ENCODE assay signal across 8 cellular contexts in the genomic region with DNA sequence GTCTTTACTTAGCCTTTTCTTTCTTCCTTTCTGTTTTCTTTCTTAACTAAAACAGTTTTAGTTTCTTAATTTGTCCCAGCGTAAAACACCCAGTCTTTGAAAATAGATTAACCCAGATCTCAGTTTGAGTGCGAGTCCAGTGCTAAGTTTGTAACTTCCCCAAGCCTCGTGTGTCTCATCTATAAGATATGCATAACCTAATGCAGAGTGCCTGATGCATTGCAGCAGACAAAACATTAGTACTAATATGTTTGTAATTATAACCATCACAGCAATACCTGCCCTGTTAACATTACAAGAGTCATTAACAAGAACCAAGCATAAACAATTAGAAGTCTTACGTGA. TPM values are rescaled to one million over a fixed set of nuclear protein-coding genes. Genes with fewer than 3 reads are reported as not detected.
DNase-seq lines count a peak whose midpoint lies in the region; ATAC-seq lines count a peak whose summit lies in the region.

No MANE protein-coding gene starts in this region.

- H3K4ac ChIP-seq in mesendoderm (ENCODE audit: low read depth, low read length), result no peak overlapping the region

- H2AK5ac ChIP-seq in mesendoderm (ENCODE audit: low read length), result no peak overlapping the region

- peak overlapping the region; percentile 60 for H3K9ac ChIP-seq in mesendoderm (ENCODE audit: low read length)

- H3K27ac Mint-ChIP-seq in activated T-cell treated with anti-CD3 and anti-CD28 coated beads, Interleukin-2, amount 50 U/mL, for 24 hours, result peak overlapping the region; percentile 95
- peak overlapping the region; percentile 99 for H3K27ac Mint-ChIP-seq in central memory CD8-positive, alpha-beta T cell (ENCODE audit: low read depth)

- H3K27ac ChIP-seq in mesendoderm (ENCODE audit: low read depth, low read length), result no peak overlapping the region

- H2BK15ac ChIP-seq in mesendoderm (replicated peaks; ENCODE audit: low read depth), result no peak overlapping the region

- intact Hi-C loops in head of caudate nucleus (cut with DNase I), result loop anchor here (2.0 to 10.0 kb wide), 3 partner anchors 131 to 368 kb away; no protein-coding TSS in a partner anchor

- H4K8ac ChIP-seq in mesendoderm (ENCODE audit: low read depth, low read length), result no peak overlapping the region

- peaks cover 19% of the 10 kb centered on the region for H3K36me3 Mint-ChIP-seq in activated T-cell treated with anti-CD3 and anti-CD28 coated beads, Interleukin-2, amount 50 U/mL, for 24 hours (ENCODE audit: low read depth)
- peaks cover 3% of the 10 kb centered on the region for H3K36me3 Mint-ChIP-seq in central memory CD8-positive, alpha-beta T cell (ENCODE audit: insufficient read depth)

- no peak overlapping the region for H2BK120ac ChIP-seq in mesendoderm (ENCODE audit: low read depth, low read length)

- H3K79me1 ChIP-seq in mesendoderm (ENCODE audit: low read length), result no peaks in the 10 kb centered on the region

- H4K5ac ChIP-seq in mesendoderm (ENCODE audit: low read length), result no peak overlapping the region

- no peaks in the 10 kb centered on the region for H3K36me3 ChIP-seq in mesendoderm (ENCODE audit: control insufficient read depth, insufficient read depth, low read length)

- peaks cover 20% of the 10 kb centered on the region for H3K27me3 Mint-ChIP-seq in activated T-cell treated with anti-CD3 and anti-CD28 coated beads, Interleukin-2, amount 50 U/mL, for 24 hours
- no peaks in the 10 kb centered on the region for H3K27me3 Mint-ChIP-seq in central memory CD8-positive, alpha-beta T cell

- H3K4me1 ChIP-seq in mesendoderm (ENCODE audit: control insufficient read depth, low read depth, low read length), result peaks cover 2% of the 10 kb centered on the region

- H3K4me1 Mint-ChIP-seq in activated T-cell treated with anti-CD3 and anti-CD28 coated beads, Interleukin-2, amount 50 U/mL, for 24 hours (ENCODE audit: low read depth), result peaks cover 47% of the 10 kb centered on the region
- peaks cover 8% of the 10 kb centered on the region for H3K4me1 Mint-ChIP-seq in central memory CD8-positive, alpha-beta T cell

- peak; percentile 12 for ATAC-seq in central memory CD8-positive, alpha-beta T cell (replicated peaks; ENCODE audit: extremely low read depth, poor library complexity, severe bottlenecking)
- ATAC-seq in HG02884 (IDR thresholded peaks at IDR 0.05; ENCODE audit: unreplicated experiment), result no peak

- peak overlapping the region; percentile 81 for H3K56ac ChIP-seq in mesendoderm (ENCODE audit: low read length)

- no peaks in the 10 kb centered on the region for H3K9me3 Mint-ChIP-seq in activated T-cell treated with anti-CD3 and anti-CD28 coated beads, Interleukin-2, amount 50 U/mL, for 24 hours
- H3K9me3 Mint-ChIP-seq in central memory CD8-positive, alpha-beta T cell, result no peaks in the 10 kb centered on the region

- H3K4me3 Mint-ChIP-seq in activated T-cell treated with anti-CD3 and anti-CD28 coated beads, Interleukin-2, amount 50 U/mL, for 24 hours, result peak overlapping the region; percentile 86
- H3K4me3 Mint-ChIP-seq in central memory CD8-positive, alpha-beta T cell, result peak overlapping the region; percentile 96

- H3K18ac ChIP-seq in mesendoderm (ENCODE audit: low read length), result peak overlapping the region; percentile 87

- H3K79me2 ChIP-seq in mesendoderm (ENCODE audit: control insufficient read depth, insufficient read depth, low read length), result no peaks in the 10 kb centered on the region

- no peak overlapping the region for H3K4me3 ChIP-seq in mesendoderm (ENCODE audit: low read length)

- DNase-seq in activated T-cell treated with anti-CD3 and anti-CD28 coated beads, Interleukin-2, amount 50 U/mL, for 24 hours, result no peak
- no peak for DNase-seq in activated T-cell treated with anti-CD3 and anti-CD28 coated beads, Interleukin-2, amount 50 U/mL, for 1 hour
- DNase-seq in NCI-H2227 treated with DMSO at 0.1 percent for 48 hours (lab: John Stamatoyannopoulos, UW), result peak; percentile 77
- no peak for DNase-seq in central memory CD8-positive, alpha-beta T cell (ENCODE audit: low spot score in 2 of 2)
- DNase-seq in mesendoderm, result no peak
- no peak for DNase-seq in germinal center (ENCODE audit: low spot score)
- DNase-seq in head of caudate nucleus, result no peak

- H3K23ac ChIP-seq in mesendoderm (ENCODE audit: low read length), result no peak overlapping the region

- no peak overlapping the region for H3K4me2 ChIP-seq in mesendoderm (ENCODE audit: low read length)

- no peaks in the 10 kb centered on the region for H3K27me3 ChIP-seq in mesendoderm (ENCODE audit: insufficient read depth, low read length, poor library complexity)

- H2BK5ac ChIP-seq in mesendoderm (ENCODE audit: low read length), result no peak overlapping the region

- no CpG with 5 or more reads among the region's 4 CpGs for WGBS in mesendoderm (ENCODE audit: extremely low coverage, insufficient coverage, low lambda C conversion rate)

RNA-seq across cellular contexts. Expression of a gene that starts 0.5 kb away (rescaled TPM):
- polyA plus RNA-seq in mesendoderm (2013, experiment 1 of 2), result 8.6 TPM
- 9.2 TPM for polyA plus RNA-seq in mesendoderm (2013, experiment 2 of 2)
